Comparison of ENCODE assay signal across 12 cellular contexts in the genomic region with DNA sequence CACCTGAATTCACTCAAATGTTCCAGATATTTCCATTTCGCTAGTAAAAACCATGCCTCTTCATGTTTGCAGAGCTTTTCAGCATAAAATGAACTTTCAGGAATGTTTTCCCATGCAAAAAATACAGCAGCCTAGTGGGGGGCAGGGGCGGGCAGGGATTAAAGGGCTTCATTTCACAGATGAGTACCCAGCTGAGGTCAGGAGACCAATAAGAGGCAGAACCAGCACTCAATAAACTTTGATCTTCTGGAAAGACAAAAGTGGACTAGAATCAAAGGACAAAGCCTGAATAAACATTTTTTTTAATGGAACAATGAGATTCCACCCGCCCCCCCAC. TPM values are rescaled to one million over a fixed set of nuclear protein-coding genes. Genes with fewer than 3 reads are reported as not detected.
A peak's percentile ranks its signal among the peaks of the same experiment; 100 is the strongest.
DNase-seq lines count a peak whose midpoint lies in the region; ATAC-seq and TF ChIP-seq lines count a peak whose summit lies in the region.
"Had no signal": no experiment of that assay in that cellular context is flagged by ENCODE, and none has a peak within 500 bp of the region (broad histone marks: within the 10 kb centered on the region; RNA-seq: fewer than 3 reads in every experiment).

No MANE protein-coding gene starts in this region.

- no peaks in the 10 kb centered on the region for H3K27me3 ChIP-seq in SK-N-SH (ENCODE audit: insufficient read depth)
- H3K27me3 ChIP-seq in thoracic aorta (replicated peaks; ENCODE audit: insufficient read depth): no peaks in the 10 kb centered on the region
- H3K27me3 ChIP-seq: SJCRH30, suprapubic skin had no signal

- H3K4me1 ChIP-seq in SK-N-SH (ENCODE audit: control insufficient read depth in 1 of 2, insufficient read depth in 2 of 2, low read depth in 1 of 2, low read length in 1 of 2) (peaks cover 15 to 33% of the 10 kb centered on the region in 2 experiments; a peak in 3 of 4 replicates), thoracic aorta (ENCODE audit: control insufficient read depth in 1 of 2, low read depth in 2 of 2) (peaks cover 12 to 19% of the 10 kb centered on the region in 2 donors)

- H3K9ac ChIP-seq in SK-N-SH: no peak overlapping the region
- H3K9ac ChIP-seq: KMS-11 had no signal

- peak overlapping the region; percentile 58; the same call in 1 of the 2 replicates for H3K4me2 ChIP-seq in SK-N-SH
- H3K4me2 ChIP-seq: KMS-11 had no signal

- H3K9me3 ChIP-seq in SK-N-SH (no peaks in the 10 kb centered on the region), thoracic aorta (no peaks in the 10 kb centered on the region)
- H3K9me3 ChIP-seq: SJCRH30, suprapubic skin had no signal

- TF ChIP-seq CTCF in SK-N-SH (IDR thresholded peaks at IDR 0.05) (no peak), thoracic aorta (IDR thresholded peaks at IDR 0.05) (no peak)

- no peak for TF ChIP-seq RAD21 in SK-N-SH (IDR thresholded peaks at IDR 0.05; ENCODE audit: low read length)

- no peaks in the 10 kb centered on the region for H3K9me2 ChIP-seq in SK-N-SH

- no peak overlapping the region for H2AFZ ChIP-seq in SK-N-SH (ENCODE audit: low read depth)

- H3K79me2 ChIP-seq in SK-N-SH (ENCODE audit: insufficient read depth): peaks cover 75% of the 10 kb centered on the region

- H3K36me3 Mint-ChIP-seq in activated T-helper 17 cell treated with anti-CD3 and anti-CD28 coated beads, Interleukin-2, amount 50 U/mL, for 72 hours (ENCODE audit: low read depth): no peaks in the 10 kb centered on the region
- H3K36me3 Mint-ChIP-seq: activated naive CD8-positive, alpha-beta T cell treated with anti-CD3 and anti-CD28 coated beads for 36 hours had no signal

- DNase-seq in SK-N-SH (no peak), left lobe of liver (ENCODE audit: low spot score) (no peak), thoracic aorta (ENCODE audit: low spot score) (no peak)
- DNase-seq: activated naive CD8-positive, alpha-beta T cell treated with anti-CD3 and anti-CD28 coated beads for 36 hours; SJCRH30 had no signal

- H3K4me3 ChIP-seq in SK-N-SH (ENCODE audit: low read depth in 2 of 2, low read length in 1 of 2): no peak overlapping the region
- H3K4me3 ChIP-seq in thoracic aorta: no peak overlapping the region
- H3K4me3 ChIP-seq: SJCRH30, suprapubic skin had no signal

- H3F3A ChIP-seq in SK-N-SH (replicated peaks; ENCODE audit: insufficient read depth): peaks cover 8% of the 10 kb centered on the region

- H3K27ac ChIP-seq in SK-N-SH (ENCODE audit: low read depth in 2 of 2, low read length in 1 of 2): peak overlapping the region; percentile 54 to 64; a peak in 2 of 4 replicates
- peak overlapping the region; percentile 57 to 63 for H3K27ac ChIP-seq in thoracic aorta
- H3K27ac ChIP-seq: KMS-11, SJCRH30 had no signal

- H3K36me3 ChIP-seq in SK-N-SH (replicated peaks in 1 of 2; ENCODE audit: control insufficient read depth in 1 of 2, insufficient read depth in 2 of 2, low read length in 1 of 2): no peaks in the 10 kb centered on the region
- no peaks in the 10 kb centered on the region for H3K36me3 ChIP-seq in thoracic aorta
- H3K36me3 ChIP-seq: SJCRH30, suprapubic skin had no signal

- H3K9me3 Mint-ChIP-seq in activated T-helper 17 cell treated with anti-CD3 and anti-CD28 coated beads, Interleukin-2, amount 50 U/mL, for 72 hours: no peaks in the 10 kb centered on the region
- H3K9me3 Mint-ChIP-seq: activated naive CD8-positive, alpha-beta T cell treated with anti-CD3 and anti-CD28 coated beads for 36 hours had no signal

- H3K4me1 Mint-ChIP-seq in activated T-helper 17 cell treated with anti-CD3 and anti-CD28 coated beads, Interleukin-2, amount 50 U/mL, for 72 hours: peaks cover 13% of the 10 kb centered on the region

- no peaks in the 10 kb centered on the region for H3K27me3 Mint-ChIP-seq in activated T-helper 17 cell treated with anti-CD3 and anti-CD28 coated beads, Interleukin-2, amount 50 U/mL, for 72 hours
- H3K27me3 Mint-ChIP-seq: activated naive CD8-positive, alpha-beta T cell treated with anti-CD3 and anti-CD28 coated beads for 36 hours had no signal

- CTCF ChIA-PET in SK-N-SH (lab: Yijun Ruan, JAX): interaction anchor here (1.1 to 3.1 kb wide), 3 partner anchors 12 to 44 kb away, joined by 3 to 9 read pairs (median 5); no protein-coding TSS in a partner anchor

- H3K27ac Mint-ChIP-seq in activated T-helper 17 cell treated with anti-CD3 and anti-CD28 coated beads, Interleukin-2, amount 50 U/mL, for 72 hours: no peak overlapping the region

- 0 out of 4 replicates have a peak, but pooled peaks of 1 of the 2 experiments have one; percentile 9 for TF ChIP-seq EP300 in SK-N-SH (IDR thresholded peaks at IDR 0.05; ENCODE audit: borderline replicate concordance in 1 of 2, low read depth in 1 of 2, low read length in 1 of 2)

- WGBS in SK-N-SH (ENCODE audit: low lambda C conversion rate): 91% methylated on average over 3 of the region's 3 CpGs

- POLR2A ChIA-PET in SK-N-SH (lab: Yijun Ruan, JAX): no interaction called here

- H4K20me1 ChIP-seq in SK-N-SH (ENCODE audit: insufficient read depth): peaks cover 10% of the 10 kb centered on the region; the same call in 1 of the 2 replicates

- no peak for ATAC-seq in SK-N-SH treated with all-trans-retinoic acid at 6 μM for 48 hours
- no peak for ATAC-seq in activated T-helper 17 cell treated with anti-CD3 and anti-CD28 coated beads, Interleukin-2, amount 50 U/mL, for 72 hours (replicated peaks)
- peak; percentile 47 for ATAC-seq in left lobe of liver
- no peak for ATAC-seq in thoracic aorta (ENCODE audit: insufficient number of reproducible peaks, low FRiP score, low read depth)
- ATAC-seq in HG02885 (IDR thresholded peaks at IDR 0.05; ENCODE audit: poor library complexity, unreplicated experiment): no peak
- no peak for ATAC-seq in GM19452 (IDR thresholded peaks at IDR 0.05; ENCODE audit: unreplicated experiment)
- ATAC-seq in GM21526 (IDR thresholded peaks at IDR 0.05; ENCODE audit: low FRiP score, unreplicated experiment): no peak

- peak overlapping the region; percentile 71 for H3K4me3 Mint-ChIP-seq in activated T-helper 17 cell treated with anti-CD3 and anti-CD28 coated beads, Interleukin-2, amount 50 U/mL, for 72 hours

TF ChIP-seq in SK-N-SH, 30 proteins besides CTCF, POLR2A, EP300 and RAD21:
- TF ChIP-seq FOXM1 (IDR thresholded peaks at IDR 0.05; ENCODE audit: low read depth) (no peak), POLR2AphosphoS5 (IDR thresholded peaks at IDR 0.05; ENCODE audit: low read depth, low read length) (no peak)
- TF ChIP-seq, protein P1, sequence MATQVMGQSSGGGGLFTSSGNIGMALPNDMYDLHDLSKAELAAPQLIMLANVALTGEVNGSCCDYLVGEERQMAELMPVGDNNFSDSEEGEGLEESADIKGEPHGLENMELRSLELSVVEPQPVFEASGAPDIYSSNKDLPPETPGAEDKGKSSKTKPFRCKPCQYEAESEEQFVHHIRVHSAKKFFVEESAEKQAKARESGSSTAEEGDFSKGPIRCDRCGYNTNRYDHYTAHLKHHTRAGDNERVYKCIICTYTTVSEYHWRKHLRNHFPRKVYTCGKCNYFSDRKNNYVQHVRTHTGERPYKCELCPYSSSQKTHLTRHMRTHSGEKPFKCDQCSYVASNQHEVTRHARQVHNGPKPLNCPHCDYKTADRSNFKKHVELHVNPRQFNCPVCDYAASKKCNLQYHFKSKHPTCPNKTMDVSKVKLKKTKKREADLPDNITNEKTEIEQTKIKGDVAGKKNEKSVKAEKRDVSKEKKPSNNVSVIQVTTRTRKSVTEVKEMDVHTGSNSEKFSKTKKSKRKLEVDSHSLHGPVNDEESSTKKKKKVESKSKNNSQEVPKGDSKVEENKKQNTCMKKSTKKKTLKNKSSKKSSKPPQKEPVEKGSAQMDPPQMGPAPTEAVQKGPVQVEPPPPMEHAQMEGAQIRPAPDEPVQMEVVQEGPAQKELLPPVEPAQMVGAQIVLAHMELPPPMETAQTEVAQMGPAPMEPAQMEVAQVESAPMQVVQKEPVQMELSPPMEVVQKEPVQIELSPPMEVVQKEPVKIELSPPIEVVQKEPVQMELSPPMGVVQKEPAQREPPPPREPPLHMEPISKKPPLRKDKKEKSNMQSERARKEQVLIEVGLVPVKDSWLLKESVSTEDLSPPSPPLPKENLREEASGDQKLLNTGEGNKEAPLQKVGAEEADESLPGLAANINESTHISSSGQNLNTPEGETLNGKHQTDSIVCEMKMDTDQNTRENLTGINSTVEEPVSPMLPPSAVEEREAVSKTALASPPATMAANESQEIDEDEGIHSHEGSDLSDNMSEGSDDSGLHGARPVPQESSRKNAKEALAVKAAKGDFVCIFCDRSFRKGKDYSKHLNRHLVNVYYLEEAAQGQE (IDR thresholded peaks at IDR 0.05; ENCODE audit: low read depth, low read length): no peak

TF ChIP-seq in SK-N-SH treated with all-trans-retinoic acid at 6 μM for 48 hours, 23 proteins besides CTCF, POLR2A, EP300 and RAD21:
- TF ChIP-seq ZFP30 (CRISPR knock-in tag; IDR thresholded peaks at IDR 0.05) (no peak), BACH2 (CRISPR knock-in tag; IDR thresholded peaks at IDR 0.05; ENCODE audit: borderline replicate concordance) (no peak), GLIS3 (CRISPR knock-in tag; IDR thresholded peaks at IDR 0.05) (no peak), TOX (CRISPR knock-in tag; IDR thresholded peaks at IDR 0.05; ENCODE audit: borderline replicate concordance) (no peak)

RNA-seq across cellular contexts. Expression of gene KLHL25, which starts 8.0 kb away (rescaled TPM):
- polyA plus RNA-seq in SK-N-SH (2012; rRNA removed): 4.5 TPM in 2 replicates
- polyA plus RNA-seq in SK-N-SH (2012; cell fraction: cytosol; rRNA removed): 1.4 and 2.6 TPM in 2 replicates
- polyA plus RNA-seq in SK-N-SH (2012; cell fraction: nucleus; rRNA removed): 7.3 and 8.6 TPM in 2 replicates
- total RNA-seq in activated T-helper 17 cell treated with anti-CD3 and anti-CD28 coated beads, Interleukin-2, amount 50 U/mL, for 72 hours: 1 to 10 TPM; 3.4 to 4.6 TPM
- total RNA-seq in left lobe of liver: 6.7 TPM
- 10 to 100 TPM; 15.0 to 18.1 TPM for total RNA-seq in thoracic aorta
